Comparison of ENCODE assay signal across 3 cellular contexts in the genomic region with DNA sequence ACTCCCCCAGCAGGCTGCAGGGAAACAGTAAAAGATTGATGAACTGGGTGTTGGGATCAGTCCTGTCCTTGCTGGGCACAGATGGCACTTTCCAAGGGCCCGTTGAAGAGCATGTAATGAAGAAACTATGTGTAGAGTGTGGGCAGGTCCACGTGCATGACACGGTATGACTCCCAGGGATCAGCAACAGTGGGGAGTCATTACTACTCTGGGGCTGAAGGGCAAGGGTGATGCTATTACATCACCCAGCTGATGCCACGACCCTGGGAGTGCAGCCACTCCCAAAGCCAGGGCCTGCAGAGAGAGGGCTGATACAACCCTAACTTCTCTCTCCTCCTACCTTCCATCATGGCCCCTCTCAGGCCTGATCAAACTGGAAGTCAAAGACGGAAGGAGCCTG.
TF ChIP-seq lines count a peak whose summit lies in the region.

No MANE protein-coding gene starts in this region.

TF ChIP-seq in liver, 16 proteins besides CTCF, POLR2A, EP300 and RAD21:
- TF ChIP-seq, protein P1, sequence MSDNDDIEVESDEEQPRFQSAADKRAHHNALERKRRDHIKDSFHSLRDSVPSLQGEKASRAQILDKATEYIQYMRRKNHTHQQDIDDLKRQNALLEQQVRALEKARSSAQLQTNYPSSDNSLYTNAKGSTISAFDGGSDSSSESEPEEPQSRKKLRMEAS (IDR thresholded peaks at IDR 0.05), result no peak
- TF ChIP-seq SP1 (IDR thresholded peaks at IDR 0.05) (peak; percentile 51), HNF4A (conservative IDR thresholded peaks at IDR 0.05) (peak; percentile 65), RXRA (IDR thresholded peaks at IDR 0.05) (peak; percentile 64 to 65), REST (IDR thresholded peaks at IDR 0.05) (no peak), HNF4G (IDR thresholded peaks at IDR 0.05) (no peak)
- TF ChIP-seq, protein P2, sequence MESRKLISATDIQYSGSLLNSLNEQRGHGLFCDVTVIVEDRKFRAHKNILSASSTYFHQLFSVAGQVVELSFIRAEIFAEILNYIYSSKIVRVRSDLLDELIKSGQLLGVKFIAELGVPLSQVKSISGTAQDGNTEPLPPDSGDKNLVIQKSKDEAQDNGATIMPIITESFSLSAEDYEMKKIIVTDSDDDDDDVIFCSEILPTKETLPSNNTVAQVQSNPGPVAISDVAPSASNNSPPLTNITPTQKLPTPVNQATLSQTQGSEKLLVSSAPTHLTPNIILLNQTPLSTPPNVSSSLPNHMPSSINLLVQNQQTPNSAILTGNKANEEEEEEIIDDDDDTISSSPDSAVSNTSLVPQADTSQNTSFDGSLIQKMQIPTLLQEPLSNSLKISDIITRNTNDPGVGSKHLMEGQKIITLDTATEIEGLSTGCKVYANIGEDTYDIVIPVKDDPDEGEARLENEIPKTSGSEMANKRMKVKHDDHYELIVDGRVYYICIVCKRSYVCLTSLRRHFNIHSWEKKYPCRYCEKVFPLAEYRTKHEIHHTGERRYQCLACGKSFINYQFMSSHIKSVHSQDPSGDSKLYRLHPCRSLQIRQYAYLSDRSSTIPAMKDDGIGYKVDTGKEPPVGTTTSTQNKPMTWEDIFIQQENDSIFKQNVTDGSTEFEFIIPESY (IDR thresholded peaks at IDR 0.05), result no peak

TF ChIP-seq in HepG2, 621 proteins besides CTCF, POLR2A, EP300 and RAD21:
- TF ChIP-seq ATF4 (CRISPR knock-in tag; IDR thresholded peaks at IDR 0.05), result peak in 1 of 2 experiments; percentile 19; a peak in 1 of 4 replicates
- TF ChIP-seq TGIF2 (CRISPR knock-in tag; IDR thresholded peaks at IDR 0.05), result no peak

TF ChIP-seq in K562, 482 proteins besides CTCF, POLR2A, EP300 and RAD21:
- TF ChIP-seq ATF3 (IDR thresholded peaks at IDR 0.05) (0 out of 2 replicates have a peak, but pooled peaks have one; percentile 21), ATF3 (CRISPR knock-in tag; conservative IDR thresholded peaks at IDR 0.05) (no peak), ZNF263 (CRISPR knock-in tag; IDR thresholded peaks at IDR 0.05; ENCODE audit: borderline replicate concordance) (no peak), C11orf30 (IDR thresholded peaks at IDR 0.05; ENCODE audit: low read depth) (no peak), NR2C2 (CRISPR knock-in tag; IDR thresholded peaks at IDR 0.05) (no peak), NR2C2 (tag; IDR thresholded peaks at IDR 0.05) (peak; percentile 38; the same call in 1 of the 2 replicates), CEBPG (CRISPR knock-in tag; IDR thresholded peaks at IDR 0.05) (no peak), CEBPG (tag; conservative IDR thresholded peaks at IDR 0.05 in 1 of 2, IDR thresholded peaks at IDR 0.05 in 1 of 2) (peak in 1 of 2 experiments; percentile 46; a peak in 1 of 4 replicates)
